Comparison of ENCODE assay signal across 9 cellular contexts in genomic region chr5:149618581-149619248, GRCh38. TPM values are rescaled to one million over a fixed set of nuclear protein-coding genes. Genes with fewer than 3 reads are reported as not detected.
DNase-seq lines count a peak whose midpoint lies in the region; ATAC-seq lines count a peak whose summit lies in the region.
"Had no signal": no experiment of that assay in that cellular context is flagged by ENCODE, and none has a peak within 500 bp of the region (broad histone marks: within the 10 kb centered on the region; RNA-seq: fewer than 3 reads in every experiment).

No MANE protein-coding gene starts in this region.

- H3K4me3 ChIP-seq in mucosa of stomach (ENCODE audit: low read length): no peak overlapping the region

- H3K9ac ChIP-seq in mucosa of stomach (ENCODE audit: low read length): peak overlapping the region; percentile 13

- no peak overlapping the region for H3K4me3 Mint-ChIP-seq in T-helper 17 cell
- H3K4me3 Mint-ChIP-seq: central memory CD8-positive, alpha-beta T cell had no signal

- H3K4me1 Mint-ChIP-seq in T-helper 17 cell: peaks cover 5% of the 10 kb centered on the region
- H3K4me1 Mint-ChIP-seq: central memory CD8-positive, alpha-beta T cell had no signal

- ATAC-seq in GM21423 (IDR thresholded peaks at IDR 0.05; ENCODE audit: unreplicated experiment): peak; percentile 44
- ATAC-seq in T-helper 17 cell: peak; percentile 46
- no peak for ATAC-seq in GM19397 (IDR thresholded peaks at IDR 0.05; ENCODE audit: unreplicated experiment)

- H3K9me3 ChIP-seq in T-helper 17 cell (ENCODE audit: control insufficient read depth, low read length, poor library complexity, severe bottlenecking) (no peaks in the 10 kb centered on the region), mucosa of stomach (ENCODE audit: control insufficient read depth, low read length) (no peaks in the 10 kb centered on the region)

- peak overlapping the region; percentile 89 for H3K27ac ChIP-seq in epithelial cell of prostate

- peaks cover 33% of the 10 kb centered on the region for H3K36me3 ChIP-seq in mucosa of stomach (ENCODE audit: control insufficient read depth, insufficient read depth, low read length)

- peak; percentile 17 for DNase-seq in NCI-H2107 treated with DMSO at 0.1 percent for 48 hours (lab: John Stamatoyannopoulos, UW; ENCODE audit: unreplicated experiment)
- no peak for DNase-seq in NCI-H2107 (lab: John Stamatoyannopoulos, UW)
- peak; percentile 63 for DNase-seq in LHCN-M2 (ENCODE audit: low read depth)
- no peak for DNase-seq in T-helper 17 cell
- peak; percentile 98 for DNase-seq in epithelial cell of prostate (ENCODE audit: low read depth, low spot score)

- H3K4me1 ChIP-seq in mucosa of stomach (ENCODE audit: control insufficient read depth, insufficient read depth, low read length): peaks cover 15% of the 10 kb centered on the region

- no peaks in the 10 kb centered on the region for H3K27me3 Mint-ChIP-seq in T-helper 17 cell
- H3K27me3 Mint-ChIP-seq: central memory CD8-positive, alpha-beta T cell had no signal

- no peaks in the 10 kb centered on the region for H3K27me3 ChIP-seq in mucosa of stomach (ENCODE audit: control insufficient read depth, insufficient read depth, low read length)

- no peaks in the 10 kb centered on the region for H3K36me3 Mint-ChIP-seq in T-helper 17 cell (ENCODE audit: low read depth)

- H3K27ac Mint-ChIP-seq in T-helper 17 cell: no peak overlapping the region

RNA-seq across cellular contexts. Expression of gene ARHGEF37, which starts 37.4 kb away (rescaled TPM):
- 0.11 and 0.45 TPM in 2 replicates for total RNA-seq in LHCN-M2 (2014; rRNA removed)
- polyA plus RNA-seq in LHCN-M2 (2012): 0.38 TPM
- total RNA-seq in T-helper 17 cell: under 1 TPM; 0.25 to 0.76 TPM

Comparison
In these comparisons a context has a peak if more than half of its experiments do, and no peak if none do; other contexts are left out.
1. DNase-seq: peak in NCI-H2107 treated with DMSO at 0.1 percent for 48 hours (single experiment), LHCN-M2 (single experiment) and epithelial cell of prostate (single experiment); none in NCI-H2107 (single experiment) and T-helper 17 cell (0 of 3).